8 cellular contexts compared by ENCODE assay signal in the genomic region with DNA sequence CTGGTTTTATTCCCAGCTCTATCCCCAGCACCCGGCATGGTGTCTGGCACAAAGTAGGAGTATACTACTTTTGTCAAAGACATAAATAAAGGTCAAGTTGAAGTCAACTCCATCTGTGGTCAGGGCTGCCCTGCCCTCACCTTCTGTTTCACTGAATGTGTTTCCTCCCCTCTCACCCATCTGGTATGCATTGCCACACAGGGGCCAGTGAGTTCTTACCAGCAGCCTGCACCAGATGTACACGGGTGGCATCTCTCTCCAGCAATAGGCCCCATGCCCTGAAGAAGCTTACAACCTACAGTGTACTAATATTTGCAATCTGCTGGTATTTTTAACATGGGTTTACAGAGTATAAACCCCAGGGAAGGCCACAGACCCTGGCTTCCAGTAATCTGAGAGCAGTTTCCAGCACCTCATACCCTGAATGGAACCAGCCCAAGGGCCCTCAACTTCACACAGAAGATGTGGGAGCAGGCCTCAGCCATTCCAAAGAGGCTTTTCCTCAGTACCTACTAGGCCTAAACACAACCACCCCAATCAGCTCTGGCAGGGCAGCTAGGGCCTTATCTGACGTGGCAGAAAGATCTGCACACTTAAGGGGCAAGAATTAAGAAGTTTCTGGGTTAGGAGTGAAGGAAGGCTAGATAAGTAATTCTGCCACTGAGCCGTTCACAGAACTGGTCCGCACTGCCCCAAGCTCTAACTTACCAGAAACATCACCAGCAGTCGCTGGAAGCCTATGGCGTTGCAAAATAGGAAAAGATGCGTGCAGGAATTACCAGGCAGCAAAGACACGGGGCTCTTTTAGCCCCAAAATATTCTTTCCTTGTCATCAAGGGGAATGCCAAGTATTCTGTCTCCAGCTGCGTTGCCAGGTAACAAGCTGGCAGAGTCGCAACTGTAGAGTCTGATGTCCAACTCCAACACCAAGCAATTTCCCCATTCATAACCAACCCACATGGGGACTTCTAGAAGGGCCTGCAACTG. TPM values are rescaled to one million over a fixed set of nuclear protein-coding genes. Genes with fewer than 3 reads are reported as not detected.
DNase-seq lines count a peak whose midpoint lies in the region; ATAC-seq and TF ChIP-seq lines count a peak whose summit lies in the region.

No MANE protein-coding gene starts in this region.

- no peaks in the 10 kb centered on the region for H3K9me3 ChIP-seq in SK-N-MC (ENCODE audit: low read depth, low read length)

- ATAC-seq in HG03469 (IDR thresholded peaks at IDR 0.05; ENCODE audit: unreplicated experiment) (no peak), HG02938 (IDR thresholded peaks at IDR 0.05; ENCODE audit: unreplicated experiment) (no peak)

- TF ChIP-seq CTCF in 22Rv1 (IDR thresholded peaks at IDR 0.05): no peak

- peak overlapping the region; percentile 92 for H3K9ac ChIP-seq in SK-N-MC (ENCODE audit: insufficient read length)

- H3K4me3 ChIP-seq in SK-N-MC: peak overlapping the region; percentile 90

- H3K27ac ChIP-seq in 22Rv1 (0 out of 2 replicates have a peak overlapping the region, but pooled peaks have one; percentile 8), SK-N-MC (peak overlapping the region; percentile 96)

- peak; percentile 88 for DNase-seq in GM04504 (ENCODE audit: low read depth)
- DNase-seq in SK-N-MC (ENCODE audit: low read depth, low spot score): no peak
- peak; percentile 90 for DNase-seq in fibroblast of gingiva (ENCODE audit: low read depth)
- peak; percentile 71 for DNase-seq in occipital lobe (lab: John Stamatoyannopoulos, UW)
- no peak for DNase-seq in dermis blood vessel endothelial cell

- no peaks in the 10 kb centered on the region for H3K36me3 ChIP-seq in SK-N-MC (ENCODE audit: insufficient read depth, low read length)

RNA-seq across cellular contexts. Expression of gene IDH2, which starts 2.1 kb away (rescaled TPM):
- 65.7 TPM for total RNA-seq in occipital lobe
- total RNA-seq in dermis blood vessel endothelial cell: 77.3 and 127 TPM in 2 replicates

Comparison
In these comparisons a context has a peak if more than half of its experiments do, and no peak if none do; other contexts are left out.
1. DNase-seq: peak in GM04504 (single experiment), fibroblast of gingiva (single experiment) and occipital lobe (single experiment); none in SK-N-MC (single experiment) and dermis blood vessel endothelial cell (single experiment).